In the genomic region with DNA sequence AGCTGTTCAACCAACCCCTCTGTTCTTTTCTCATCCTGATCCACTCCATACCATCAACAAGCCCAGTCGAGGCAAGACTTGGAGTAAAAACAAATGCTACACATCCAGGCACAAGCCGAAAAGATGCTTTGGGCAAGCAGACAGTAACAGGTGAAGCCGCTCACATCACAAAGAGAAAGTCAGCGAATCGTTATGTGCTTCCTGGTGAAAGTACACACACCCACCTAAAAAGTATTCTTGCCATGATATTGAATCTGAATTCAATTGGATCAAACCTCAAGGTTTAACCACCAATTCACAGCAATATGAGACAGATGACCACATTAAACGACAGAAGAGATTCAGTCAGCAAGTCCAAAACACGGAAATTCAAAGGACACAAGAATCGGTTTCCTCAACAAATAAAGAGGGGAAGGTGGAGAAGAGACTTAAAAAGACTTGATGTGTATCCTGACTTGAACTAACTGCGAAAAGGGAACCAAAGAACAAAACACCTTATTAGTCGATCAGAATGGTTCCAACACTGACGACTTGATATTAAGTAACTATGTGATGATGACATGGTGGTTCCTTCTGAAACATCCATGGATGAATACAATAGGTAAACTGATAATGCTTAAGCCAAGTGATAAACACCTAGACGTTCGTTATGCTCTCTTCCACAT, we compare ENCODE assay signal across 8 cellular contexts. TPM values are rescaled to one million over a fixed set of nuclear protein-coding genes. Genes with fewer than 3 reads are reported as not detected.
DNase-seq lines count a peak whose midpoint lies in the region; ATAC-seq lines count a peak whose summit lies in the region.

No MANE protein-coding gene starts in this region.

- H3K9me3 Mint-ChIP-seq in activated T-cell treated with anti-CD3 and anti-CD28 coated beads, Interleukin-2, amount 50 U/mL, for 72 hours, result peaks cover 4 to 6% of the 10 kb centered on the region in 2 donors

- peak overlapping the region; percentile 80 for H3K4me3 ChIP-seq in Jurkat, Clone E6-1 (ENCODE audit: low read length)

- DNase-seq in NCI-H2029 treated with DMSO at 0.1 percent for 48 hours (lab: John Stamatoyannopoulos, UW) (peak; percentile 48), NCI-H2029 (lab: John Stamatoyannopoulos, UW) (no peak), globus pallidus (ENCODE audit: low spot score) (peak; percentile 26), pons (ENCODE audit: low spot score) (peak; percentile 45), COR-L47 (lab: John Stamatoyannopoulos, UW) (no peak), NCI-H1048 (lab: John Stamatoyannopoulos, UW) (no peak)
- DNase-seq in Jurkat, Clone E6-1 (ENCODE audit: low read depth, low spot score), result peak; percentile 28
- peak; percentile 13 to 19 for DNase-seq in activated T-cell treated with anti-CD3 and anti-CD28 coated beads, Interleukin-2, amount 50 U/mL, for 72 hours

- no peaks in the 10 kb centered on the region for H3K27me3 Mint-ChIP-seq in activated T-cell treated with anti-CD3 and anti-CD28 coated beads, Interleukin-2, amount 50 U/mL, for 72 hours (ENCODE audit: low read depth)

- peak in 1 of 2 donors; percentile 3 for ATAC-seq in activated T-cell treated with anti-CD3 and anti-CD28 coated beads, Interleukin-2, amount 50 U/mL, for 72 hours (replicated peaks in 1 of 2)

- H3K4me1 Mint-ChIP-seq in activated T-cell treated with anti-CD3 and anti-CD28 coated beads, Interleukin-2, amount 50 U/mL, for 72 hours (ENCODE audit: low read depth), result peaks cover 61% of the 10 kb centered on the region

- H3K4me3 Mint-ChIP-seq in activated T-cell treated with anti-CD3 and anti-CD28 coated beads, Interleukin-2, amount 50 U/mL, for 72 hours, result peak overlapping the region; percentile 90 to 96

- peaks cover 10 to 11% of the 10 kb centered on the region in 2 donors for H3K36me3 Mint-ChIP-seq in activated T-cell treated with anti-CD3 and anti-CD28 coated beads, Interleukin-2, amount 50 U/mL, for 72 hours (ENCODE audit: insufficient read depth in 2 of 2)

- peak overlapping the region; percentile 98 for H3K27ac Mint-ChIP-seq in activated T-cell treated with anti-CD3 and anti-CD28 coated beads, Interleukin-2, amount 50 U/mL, for 72 hours

RNA-seq across cellular contexts. Expression of a gene that starts 1.1 kb away (rescaled TPM):
- 15.3 TPM for polyA plus RNA-seq in Jurkat, Clone E6-1 (2012; ENCODE audit: insufficient read depth, insufficient read length)
- total RNA-seq in activated T-cell treated with anti-CD3 and anti-CD28 coated beads, Interleukin-2, amount 50 U/mL, for 72 hours, result 10 to 100 TPM; 39.2 to 39.4 TPM

Comparison
In these comparisons a context has a peak if more than half of its experiments do, and no peak if none do; other contexts are left out.
1. DNase-seq: peak in NCI-H2029 treated with DMSO at 0.1 percent for 48 hours (single experiment), Jurkat, Clone E6-1 (single experiment), activated T-cell treated with anti-CD3 and anti-CD28 coated beads, Interleukin-2, amount 50 U/mL, for 72 hours (2 of 2), globus pallidus (single experiment) and pons (single experiment); none in NCI-H2029 (single experiment), COR-L47 (single experiment) and NCI-H1048 (single experiment).